ENCODE assay signal across 20 cellular contexts in the genomic region with DNA sequence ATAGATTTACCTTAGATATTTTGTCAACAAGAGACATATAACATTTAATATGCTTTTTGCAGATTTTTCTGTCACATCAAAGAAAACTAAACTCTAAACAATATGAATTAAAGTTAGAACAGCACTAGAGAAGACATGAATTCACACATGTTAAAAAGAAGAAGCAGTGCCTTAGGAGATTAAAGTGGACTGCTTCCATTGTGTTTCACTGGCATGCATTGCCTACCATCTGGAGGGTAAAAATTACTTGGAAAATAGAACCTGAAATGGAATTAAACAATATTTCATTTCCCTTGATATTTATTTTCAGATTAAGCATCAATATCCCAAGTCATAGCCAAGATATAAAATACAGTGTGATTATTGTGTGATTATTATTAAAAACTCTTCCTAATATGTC.
DNase-seq lines count a peak whose midpoint lies in the region; ATAC-seq and TF ChIP-seq lines count a peak whose summit lies in the region.
"Had no signal": no experiment of that assay in that cellular context is flagged by ENCODE, and none has a peak within 500 bp of the region (broad histone marks: within the 10 kb centered on the region; RNA-seq: fewer than 3 reads in every experiment).

No MANE protein-coding gene starts in this region.

- H3K27ac ChIP-seq in SU-DHL-6 (ENCODE audit: low read depth, low read length) = no peak overlapping the region
- H3K27ac ChIP-seq: BLaER1 had no signal

- H3K9me3 ChIP-seq in SU-DHL-6 (ENCODE audit: insufficient read depth, low read length) = no peaks in the 10 kb centered on the region
- H3K9me3 ChIP-seq: BLaER1 had no signal

- peak; percentile 24 for DNase-seq in cerebellum (ENCODE audit: low spot score)
- no peak for DNase-seq in H4 (ENCODE audit: low spot score)
- no peak for DNase-seq in NCI-H774 (lab: John Stamatoyannopoulos, UW)
- DNase-seq: 8988T; ACHN; BE2C; CD4-positive, alpha-beta memory T cell; CD4-positive, CD25-positive, alpha-beta regulatory T cell; CD8-positive, alpha-beta memory T cell; COR-L47; DMS 273 treated with DMSO at 0.1 percent for 48 hours; DMS153; DMS53; DMS79; DND-41; EL; GF-D8 had no signal

- ATAC-seq in HG03457 (IDR thresholded peaks at IDR 0.05; ENCODE audit: unreplicated experiment) = no peak

- no peaks in the 10 kb centered on the region for H4K20me1 ChIP-seq in SU-DHL-6 (ENCODE audit: low read depth, low read length)
- H4K20me1 ChIP-seq: BLaER1 had no signal

- peak overlapping the region; percentile 46 for H2AFZ ChIP-seq in SU-DHL-6 (ENCODE audit: low read depth, low read length, severe bottlenecking)

- no peak overlapping the region for H3K4me2 ChIP-seq in SU-DHL-6 (ENCODE audit: low read depth, low read length, poor library complexity, severe bottlenecking)
- H3K4me2 ChIP-seq: BLaER1 had no signal

- H3F3A ChIP-seq in SU-DHL-6 (ENCODE audit: insufficient read depth) = no peaks in the 10 kb centered on the region

- no peak overlapping the region for H3K9ac ChIP-seq in SU-DHL-6 (ENCODE audit: low read length)
- H3K9ac ChIP-seq: BLaER1 had no signal

- H3K36me3 ChIP-seq in SU-DHL-6 (ENCODE audit: low read length) = no peaks in the 10 kb centered on the region
- H3K36me3 ChIP-seq: BE2C, BLaER1 had no signal

- no peaks in the 10 kb centered on the region for H3K9me2 ChIP-seq in SU-DHL-6 (replicated peaks; ENCODE audit: insufficient read depth, low read length)

- no peak for TF ChIP-seq CTCF in SU-DHL-6 (IDR thresholded peaks at IDR 0.05; ENCODE audit: insufficient read depth, low read length, poor library complexity, severe bottlenecking)

- H3K4me3 ChIP-seq in SU-DHL-6 (ENCODE audit: insufficient read depth, low read length, poor library complexity, severe bottlenecking) = no peak overlapping the region
- H3K4me3 ChIP-seq: BLaER1 had no signal

- no peaks in the 10 kb centered on the region for H3K27me3 ChIP-seq in SU-DHL-6 (ENCODE audit: low read length)
- H3K27me3 ChIP-seq: BE2C, BLaER1 had no signal

- H3K79me2 ChIP-seq in SU-DHL-6 (ENCODE audit: insufficient read depth, low read length) = no peaks in the 10 kb centered on the region
